In the genomic region with DNA sequence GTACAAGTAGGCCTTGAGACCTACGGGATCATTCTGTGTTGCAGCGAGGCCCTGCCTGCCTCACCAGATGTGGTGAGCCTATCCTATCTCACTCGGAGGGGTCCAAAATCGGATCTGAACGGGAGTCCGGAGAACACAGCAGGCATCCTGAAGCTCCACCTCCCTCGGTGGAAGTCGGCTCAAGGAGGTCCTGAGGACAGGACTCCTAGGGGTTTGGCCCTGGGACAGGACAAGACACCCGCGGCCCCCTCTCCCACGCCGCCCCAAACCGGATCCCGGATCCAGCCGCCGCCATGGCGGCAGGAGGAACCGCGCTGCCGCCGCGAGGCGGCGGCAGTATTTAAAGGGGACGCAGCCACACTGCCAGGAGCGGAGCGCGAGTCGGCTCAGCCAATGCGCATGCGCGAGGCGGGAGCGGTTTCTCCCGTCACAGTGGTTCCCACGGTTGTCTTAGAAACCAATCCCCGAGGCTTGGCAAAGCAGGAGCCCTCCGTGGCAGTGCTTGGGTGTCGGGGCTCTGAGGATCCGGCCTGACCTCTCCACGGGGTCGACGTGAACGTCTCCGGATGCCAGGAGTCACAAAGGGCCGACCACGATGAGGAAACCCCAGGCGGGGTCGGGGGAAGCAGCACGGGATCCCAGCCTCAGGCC, we compare ENCODE assay signal across 8 cellular contexts.
A peak's percentile ranks its signal among the peaks of the same experiment; 100 is the strongest.
DNase-seq lines count a peak whose midpoint lies in the region; ATAC-seq and TF ChIP-seq lines count a peak whose summit lies in the region.
"Not testable (repeated sequence)": the region's sequence is repeated elsewhere in the genome, so short reads cannot be mapped to it uniquely, and the experiment has no call there.

No MANE protein-coding gene starts in this region.

- DNase-seq in GM10266 (ENCODE audit: extremely low spot score) (peak; percentile 62), T follicular helper cell (ENCODE audit: low read depth) (peak; percentile 47), amygdala (lab: John Stamatoyannopoulos, UW) (peak in 29 of 56 donors; percentile 12 to 80 (median 63)), Right ventricle myocardium inferior (ENCODE audit: missing footprints) (peak; percentile 85), ovary (peak; percentile 68 to 76 (median 74)), substantia nigra (lab: John Stamatoyannopoulos, UW) (peak in 30 of 49 donors; percentile 7 to 74 (median 40))
- not testable (repeated sequence) for DNase-seq in HFFc6

- H3K79me2 ChIP-seq in KMS-11 (ENCODE audit: insufficient read depth, low read depth), result not testable (repeated sequence)

- H3K4me2 ChIP-seq in KMS-11, result not testable (repeated sequence)

- H3K27ac Mint-ChIP-seq in HFFc6, result not testable (repeated sequence)

- intact Hi-C loops in Right ventricle myocardium inferior (cut with DNase I); ovary (cut with DNase I): not testable (repeated sequence)

- H2AFZ ChIP-seq in KMS-11 (ENCODE audit: low read depth), result peak overlapping the region; percentile 66; the same call in 1 of the 2 replicates

- H4K20me1 ChIP-seq in KMS-11 (ENCODE audit: insufficient read depth), result not testable (repeated sequence)

- TF ChIP-seq CTCF in GM10266 (IDR thresholded peaks at IDR 0.05; ENCODE audit: control insufficient read depth, insufficient read depth, low read depth, missing control alignments), result peak; percentile 16
- TF ChIP-seq CTCF in HFFc6 (IDR thresholded peaks at IDR 0.05); KMS-11 (conservative IDR thresholded peaks at IDR 0.05; ENCODE audit: low read depth, low read length): not testable (repeated sequence)
- TF ChIP-seq CTCF in ovary (IDR thresholded peaks at IDR 0.05), result peak in 1 of 3 donors; percentile 35

- H3K4me3 Mint-ChIP-seq in HFFc6, result peak overlapping the region; percentile 54; the same call in 1 of the 2 replicates

- H3K27me3 ChIP-seq in KMS-11 (ENCODE audit: insufficient read depth, low read depth); ovary: not testable (repeated sequence)

- H3K4me1 ChIP-seq in KMS-11 (ENCODE audit: low read depth, poor library complexity, severe bottlenecking); ovary (ENCODE audit: insufficient read depth): not testable (repeated sequence)

- not testable (repeated sequence) for TF ChIP-seq EP300 in ovary (IDR thresholded peaks at IDR 0.05)

- peak overlapping the region; percentile 70; the same call in 1 of the 2 replicates for H3K9ac ChIP-seq in KMS-11

- not testable (repeated sequence) for H3K4me1 Mint-ChIP-seq in HFFc6 (ENCODE audit: low read depth)

- 1 to 16% (median 4%) methylated on average over 24 to 50 of the region's 50 CpGs for WGBS in ovary, 3 donors

- not testable (repeated sequence) for H3K4me3 ChIP-seq in KMS-11 (IDR thresholded peaks at IDR 0.05; ENCODE audit: insufficient read depth, low read depth, low read length)
- H3K4me3 ChIP-seq in ovary, result peak overlapping the region; percentile 35

- ATAC-seq in Right ventricle myocardium inferior, result peak; percentile 98

- not testable (repeated sequence) for H3K36me3 ChIP-seq in KMS-11 (ENCODE audit: insufficient read depth); ovary

- H3K9me3 Mint-ChIP-seq in HFFc6, result not testable (repeated sequence)

- not testable (repeated sequence) for TF ChIP-seq POLR2A in ovary (IDR thresholded peaks at IDR 0.05)

- peak overlapping the region; percentile 48; the same call in 1 of the 2 replicates for H3K27ac ChIP-seq in KMS-11
- peak overlapping the region in 1 of 2 donors; percentile 66 for H3K27ac ChIP-seq in ovary
- not testable (repeated sequence) for H3K27ac ChIP-seq in substantia nigra (ENCODE audit: low read depth, low read length, poor library complexity, severe bottlenecking)

- not testable (repeated sequence) for H3K9me3 ChIP-seq in ovary

- not testable (repeated sequence) for H3K27me3 Mint-ChIP-seq in HFFc6 (ENCODE audit: insufficient read depth)

- H3K36me3 Mint-ChIP-seq in HFFc6 (ENCODE audit: low read depth), result not testable (repeated sequence)
